1 cellular context compared by ENCODE assay signal in genomic region chr18:47251289-47252120, GRCh38.
TF ChIP-seq lines count a peak whose summit lies in the region.

Gene SKOR2 (minus strand): TSS chr18:47251660. CDS start chr18:47249183, 2,477 bp downstream.

TF ChIP-seq in WTC11, 78 proteins besides CTCF, POLR2A, EP300 and RAD21 (continued from another document):
- TF ChIP-seq E2F5 (CRISPR knock-in tag; IDR thresholded peaks at IDR 0.05), result no peak
- TF ChIP-seq NFATC4 (CRISPR knock-in tag; IDR thresholded peaks at IDR 0.05), result no peak
- no peak for TF ChIP-seq ATF6 (CRISPR knock-in tag; IDR thresholded peaks at IDR 0.05)
- TF ChIP-seq ZNF138 (CRISPR knock-in tag; conservative IDR thresholded peaks at IDR 0.05), result no peak
- no peak for TF ChIP-seq JUN (CRISPR knock-in tag; IDR thresholded peaks at IDR 0.05)
- TF ChIP-seq ATF3 (CRISPR knock-in tag; conservative IDR thresholded peaks at IDR 0.05), result 0 out of 2 replicates have a peak, but pooled peaks have one; percentile 39
- TF ChIP-seq FOXP1 (CRISPR knock-in tag; IDR thresholded peaks at IDR 0.05; ENCODE audit: borderline replicate concordance), result no peak
- no peak for TF ChIP-seq ZNF512 (CRISPR knock-in tag; IDR thresholded peaks at IDR 0.05; ENCODE audit: borderline replicate concordance)
- no peak for TF ChIP-seq ATF1 (CRISPR knock-in tag; IDR thresholded peaks at IDR 0.05)
